13 cellular contexts compared by ENCODE assay signal in the genomic region with DNA sequence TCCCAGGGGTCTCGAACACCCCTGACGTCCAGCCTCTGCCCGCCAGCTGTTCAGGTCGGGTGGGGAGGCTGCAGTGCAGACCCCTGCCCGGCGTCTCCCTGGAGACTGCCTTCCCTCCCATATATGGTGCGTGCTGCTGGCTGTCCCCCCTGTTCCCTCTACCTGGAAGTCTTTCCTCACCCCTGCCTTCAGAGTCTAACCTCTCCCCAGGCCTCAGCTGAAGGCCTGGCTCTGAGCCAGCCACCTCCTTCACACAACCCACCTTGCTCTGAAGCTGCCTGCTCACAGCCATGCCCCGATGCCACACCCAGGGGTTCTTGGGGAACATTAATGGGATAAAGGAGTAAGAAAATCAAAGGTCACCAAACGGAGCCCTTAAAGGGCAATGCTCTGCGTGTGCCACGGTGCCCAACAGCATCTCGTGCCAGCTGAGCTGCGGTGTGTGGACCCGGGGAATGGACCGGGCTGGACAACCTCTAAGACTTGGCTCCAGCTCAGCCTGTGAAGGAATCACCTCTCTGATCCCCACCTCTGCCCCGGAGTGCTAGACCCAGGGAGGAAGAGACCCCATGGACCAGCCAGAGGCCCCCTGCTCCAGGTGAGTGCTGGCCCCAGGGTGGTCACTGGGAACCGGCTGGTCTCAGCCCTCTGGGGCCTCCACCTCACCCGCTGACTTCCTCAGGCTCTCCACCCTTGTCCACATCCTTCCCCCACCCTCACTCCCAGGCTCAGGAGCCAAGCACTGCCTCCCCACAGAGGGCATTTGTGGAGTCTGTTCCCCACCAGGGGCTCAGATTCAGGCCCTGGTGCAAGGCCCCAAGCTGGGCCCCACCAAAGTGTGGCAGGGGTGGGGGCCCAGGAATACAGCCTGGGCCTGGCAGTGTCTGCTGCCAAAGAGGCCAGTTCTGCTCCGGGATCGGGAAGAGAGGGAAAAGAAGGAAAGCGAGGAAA. TPM values are rescaled to one million over a fixed set of nuclear protein-coding genes. Genes with fewer than 3 reads are reported as not detected.
DNase-seq lines count a peak whose midpoint lies in the region; ATAC-seq and TF ChIP-seq lines count a peak whose summit lies in the region.
"Had no signal": no experiment of that assay in that cellular context is flagged by ENCODE, and none has a peak within 500 bp of the region (broad histone marks: within the 10 kb centered on the region; RNA-seq: fewer than 3 reads in every experiment).

TSS of gene NLRP6 (plus strand) at position 407 of the 951 bp plus-strand sequence. CDS start at position 570, 163 bp downstream.

- no peak within 1 kb of the TSS for H3K27ac ChIP-seq in trophoblast cell (ENCODE audit: low read depth, low read length)
- H3K27ac ChIP-seq: A549 had no signal

- no peaks in the 10 kb centered on the region for H3K4me1 ChIP-seq in trophoblast cell (ENCODE audit: control insufficient read depth in 1 of 2, insufficient read depth in 2 of 2, low read length in 2 of 2)

- H3K36me3 ChIP-seq in trophoblast cell (ENCODE audit: control insufficient read depth in 1 of 2, insufficient read depth in 2 of 2, low read length in 2 of 2): no peaks in the 10 kb centered on the region

- no peak within 1 kb of the TSS for H4K12ac ChIP-seq in trophoblast cell (ENCODE audit: low read depth, low read length)

- peaks cover 10% of the 10 kb centered on the region for H3K36me3 Mint-ChIP-seq in activated CD4-positive, alpha-beta memory T cell treated with anti-CD3 and anti-CD28 coated beads for 36 hours
- H3K36me3 Mint-ChIP-seq in glutamatergic neuron (ENCODE audit: unreplicated experiment): peaks cover 5% of the 10 kb centered on the region
- H3K36me3 Mint-ChIP-seq in stimulated activated effector memory CD8-positive, alpha-beta T cell treated with anti-CD3 and anti-CD28 coated beads, Interleukin-12 subunit alpha, Interleukin-12 subunit beta, amount 100 ng/mL, for 72 hours: peaks cover 13% of the 10 kb centered on the region

- no peak within 1 kb of the TSS for H4K8ac ChIP-seq in trophoblast cell (ENCODE audit: low read depth, low read length)

- no peak within 1 kb of the TSS for H3K23ac ChIP-seq in trophoblast cell (ENCODE audit: low read length)

- H2BK5ac ChIP-seq in trophoblast cell (ENCODE audit: low read depth, low read length, poor library complexity): no peak within 1 kb of the TSS

- no peak within 1 kb of the TSS for H3K14ac ChIP-seq in trophoblast cell (ENCODE audit: low read length)

- peak within 1 kb of the TSS; percentile 76 for H3K4me3 Mint-ChIP-seq in activated CD4-positive, alpha-beta memory T cell treated with anti-CD3 and anti-CD28 coated beads for 36 hours
- peak within 1 kb of the TSS; percentile 30 for H3K4me3 Mint-ChIP-seq in glutamatergic neuron (ENCODE audit: unreplicated experiment)
- peak within 1 kb of the TSS; percentile 72 for H3K4me3 Mint-ChIP-seq in stimulated activated effector memory CD8-positive, alpha-beta T cell treated with anti-CD3 and anti-CD28 coated beads, Interleukin-12 subunit alpha, Interleukin-12 subunit beta, amount 100 ng/mL, for 72 hours

- H3K27me3 ChIP-seq in trophoblast cell (ENCODE audit: insufficient read depth, low read length): no peaks in the 10 kb centered on the region

- CTCF ChIA-PET in activated CD4-positive, alpha-beta memory T cell treated with anti-CD3 and anti-CD28 coated beads for 36 hours (lab: Charles Lee): interaction anchor here (0.8 to 9.1 kb wide), 3 partner anchors 27 to 39 kb away, joined by 3 to 57 read pairs (median 4); no protein-coding TSS in a partner anchor

- ATAC-seq in stimulated activated effector memory CD8-positive, alpha-beta T cell treated with anti-CD3 and anti-CD28 coated beads, Interleukin-12 subunit alpha, Interleukin-12 subunit beta, amount 100 ng/mL, for 72 hours: no peak
- ATAC-seq: A549 had no signal

- H3K9me3 Mint-ChIP-seq in activated CD4-positive, alpha-beta memory T cell treated with anti-CD3 and anti-CD28 coated beads for 36 hours: peaks cover 12% of the 10 kb centered on the region
- peaks cover 9% of the 10 kb centered on the region for H3K9me3 Mint-ChIP-seq in glutamatergic neuron (ENCODE audit: unreplicated experiment)
- no peaks in the 10 kb centered on the region for H3K9me3 Mint-ChIP-seq in stimulated activated effector memory CD8-positive, alpha-beta T cell treated with anti-CD3 and anti-CD28 coated beads, Interleukin-12 subunit alpha, Interleukin-12 subunit beta, amount 100 ng/mL, for 72 hours

- no peak within 1 kb of the TSS for H2BK12ac ChIP-seq in trophoblast cell (ENCODE audit: low read length)

- no peak within 1 kb of the TSS for H3K9ac ChIP-seq in trophoblast cell (ENCODE audit: low read length)

- intact Hi-C loops in T-helper 1 cell treated with Interleukin-12 subunit alpha and Interleukin-12 subunit beta and Interleukin-4 antibody, amounts not matched to agents 30 ng/mL and 1 ng/mL, for 36 hours (cut with micrococcal nuclease): no loop called here
- intact Hi-C loops in activated CD4-positive, alpha-beta memory T cell treated with anti-CD3 and anti-CD28 coated beads for 36 hours (cut with micrococcal nuclease): no loop called here

- H2AFZ ChIP-seq in trophoblast cell (ENCODE audit: insufficient read depth, low read length, poor library complexity): no peak within 1 kb of the TSS

- DNase-seq in T-helper 1 cell (no peak), glutamatergic neuron (no peak), NCI-H1092 treated with DMSO at 0.1 percent for 48 hours (lab: John Stamatoyannopoulos, UW) (no peak), trophoblast cell (no peak)
- DNase-seq in activated CD4-positive, alpha-beta memory T cell treated with anti-CD3 and anti-CD28 coated beads for 36 hours: no peak
- no peak for DNase-seq in stimulated activated effector memory CD8-positive, alpha-beta T cell treated with anti-CD3 and anti-CD28 coated beads, Interleukin-12 subunit alpha, Interleukin-12 subunit beta, amount 100 ng/mL, for 72 hours (ENCODE audit: low spot score in 2 of 2)
- no peak for DNase-seq in stimulated activated CD4-positive, alpha-beta T cell treated with anti-CD3 and anti-CD28 coated beads, Interleukin-2, amount 100 ng/mL, for 24 hours
- DNase-seq: amniotic stem cell, NCI-H1417 treated with DMSO at 0.1 percent for 48 hours, T1000 had no signal

- no peak within 1 kb of the TSS for H3K4ac ChIP-seq in trophoblast cell (ENCODE audit: low read depth, low read length)

- no peak within 1 kb of the TSS for H3K18ac ChIP-seq in trophoblast cell (ENCODE audit: low read length)

- H3K27me3 Mint-ChIP-seq in activated CD4-positive, alpha-beta memory T cell treated with anti-CD3 and anti-CD28 coated beads for 36 hours: peaks cover 18% of the 10 kb centered on the region
- peaks cover 23% of the 10 kb centered on the region for H3K27me3 Mint-ChIP-seq in glutamatergic neuron (ENCODE audit: unreplicated experiment)

- H2AK5ac ChIP-seq in trophoblast cell (ENCODE audit: low read length): no peak within 1 kb of the TSS

- peaks cover 45% of the 10 kb centered on the region for H3K4me1 Mint-ChIP-seq in activated CD4-positive, alpha-beta memory T cell treated with anti-CD3 and anti-CD28 coated beads for 36 hours (ENCODE audit: low read depth)
- peaks cover 3% of the 10 kb centered on the region for H3K4me1 Mint-ChIP-seq in glutamatergic neuron (ENCODE audit: low read depth, unreplicated experiment)
- H3K4me1 Mint-ChIP-seq in stimulated activated effector memory CD8-positive, alpha-beta T cell treated with anti-CD3 and anti-CD28 coated beads, Interleukin-12 subunit alpha, Interleukin-12 subunit beta, amount 100 ng/mL, for 72 hours: peaks cover 41% of the 10 kb centered on the region

- peak within 1 kb of the TSS; percentile 63 for H3K27ac Mint-ChIP-seq in activated CD4-positive, alpha-beta memory T cell treated with anti-CD3 and anti-CD28 coated beads for 36 hours
- H3K27ac Mint-ChIP-seq in glutamatergic neuron (ENCODE audit: unreplicated experiment): no peak within 1 kb of the TSS
- peak within 1 kb of the TSS; percentile 52 for H3K27ac Mint-ChIP-seq in stimulated activated effector memory CD8-positive, alpha-beta T cell treated with anti-CD3 and anti-CD28 coated beads, Interleukin-12 subunit alpha, Interleukin-12 subunit beta, amount 100 ng/mL, for 72 hours

- WGBS in trophoblast cell (ENCODE audit: extremely low coverage, insufficient coverage, insufficient read length): no CpG with 5 or more reads among the region's 21 CpGs

- no peaks in the 10 kb centered on the region for H3K79me1 ChIP-seq in trophoblast cell (ENCODE audit: low read length)

- POLR2A ChIA-PET in activated CD4-positive, alpha-beta memory T cell treated with anti-CD3 and anti-CD28 coated beads for 36 hours (lab: Charles Lee): interaction anchor here (1.0 to 1.3 kb wide), 4 partner anchors 9 to 38 kb away, joined by 3 to 4 read pairs (median 3); no protein-coding TSS in a partner anchor

- H3K79me2 ChIP-seq in trophoblast cell (ENCODE audit: control insufficient read depth, insufficient read depth, low read length, poor library complexity): no peaks in the 10 kb centered on the region

- TF ChIP-seq CTCF in glutamatergic neuron (IDR thresholded peaks at IDR 0.05; ENCODE audit: partially characterized antibody, unreplicated experiment): no peak

- H4K91ac ChIP-seq in trophoblast cell (ENCODE audit: low read depth, low read length): no peak within 1 kb of the TSS

- H2BK120ac ChIP-seq in trophoblast cell (ENCODE audit: insufficient read depth, low read length, poor library complexity): no peak within 1 kb of the TSS

- no peak within 1 kb of the TSS for H3K4me2 ChIP-seq in trophoblast cell (ENCODE audit: low read length)

- H3K9me3 ChIP-seq in trophoblast cell (ENCODE audit: insufficient read depth, low read depth, low read length): no peaks in the 10 kb centered on the region
- H3K9me3 ChIP-seq: A549 had no signal

- H3K4me3 ChIP-seq in trophoblast cell (ENCODE audit: low read depth, low read length): no peak within 1 kb of the TSS

RNA-seq across cellular contexts. Expression of gene NLRP6, which starts in this region (rescaled TPM):
- 10.5 and 11.7 TPM in 2 replicates for total RNA-seq in T-helper 1 cell treated with Interleukin-12 subunit alpha and Interleukin-12 subunit beta and Interleukin-4 antibody, amounts not matched to agents 30 ng/mL and 1 ng/mL, for 36 hours
- 1 to 10 TPM in 1 of 2 experiments, under 1 TPM in 1; 0.99 to 1.2 TPM for total RNA-seq in activated CD4-positive, alpha-beta memory T cell treated with anti-CD3 and anti-CD28 coated beads for 36 hours
- total RNA-seq in glutamatergic neuron (ENCODE audit: unreplicated experiment): not detected
- not detected in 2 replicates for polyA plus RNA-seq in trophoblast cell (2013)
- polyA plus RNA-seq: keratinocyte had no signal
